Comparison of ENCODE assay signal across 19 cellular contexts in the genomic region with DNA sequence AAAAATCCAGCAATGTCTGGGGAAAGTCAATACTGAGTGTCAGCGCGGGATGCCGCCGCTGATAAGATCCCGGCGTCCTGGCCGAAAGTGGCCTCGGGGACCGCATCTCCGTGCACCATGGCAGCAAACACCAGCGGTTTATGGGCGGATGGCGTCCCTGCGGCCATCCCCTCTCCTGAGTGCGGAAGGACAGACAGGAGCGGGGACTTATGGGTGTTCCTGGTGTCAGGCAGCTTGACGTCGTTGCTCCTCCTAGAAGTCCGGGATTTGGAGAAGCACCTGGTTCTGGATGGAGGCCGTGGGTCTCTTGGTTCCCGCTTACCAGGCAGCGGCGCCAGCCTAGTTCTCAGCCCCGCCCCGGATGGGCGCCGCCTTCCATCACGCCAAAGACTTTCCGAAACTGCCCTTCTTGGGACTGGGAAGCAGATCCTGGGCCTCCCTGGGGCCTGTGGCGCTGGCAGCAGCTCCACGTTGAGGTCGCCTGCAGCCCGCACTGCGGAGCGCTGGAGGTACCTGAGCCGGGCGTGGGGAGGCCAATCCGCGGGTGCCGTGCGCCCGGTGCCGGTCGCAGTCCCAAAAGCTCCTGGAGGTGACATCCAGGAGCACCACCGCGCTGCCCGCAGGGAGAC.
DNase-seq lines count a peak whose midpoint lies in the region; ATAC-seq, FAIRE-seq and TF ChIP-seq lines count a peak whose summit lies in the region.
"Had no signal": no experiment of that assay in that cellular context is flagged by ENCODE, and none has a peak within 500 bp of the region (broad histone marks: within the 10 kb centered on the region; RNA-seq: fewer than 3 reads in every experiment).

No MANE protein-coding gene starts in this region.

- H3K9me3 Mint-ChIP-seq in activated T-helper 2 cell treated with anti-CD3 and anti-CD28 coated beads, Interferon-gamma antibody, Interleukin-2, Interleukin-4, amounts not matched to agents 10 μg/mL and 5 μg/mL and 100 μg/mL, durations not matched to agents 14 hours and 24 hours and 36 hours, result no peaks in the 10 kb centered on the region
- no peaks in the 10 kb centered on the region for H3K9me3 Mint-ChIP-seq in activated naive CD4-positive, alpha-beta T cell treated with anti-CD3 and anti-CD28 coated beads for 36 hours
- H3K9me3 Mint-ChIP-seq: activated CD4-positive, alpha-beta T cell treated with anti-CD3 and anti-CD28 coated beads, Interleukin-2, amount 10 ng/mL, durations not matched to agents 24 days and 14 days; activated naive CD8-positive, alpha-beta T cell treated with anti-CD3 and anti-CD28 coated beads, Interleukin-2, amount 50 U/mL, for 24 hours; activated T-cell treated with anti-CD3 and anti-CD28 coated beads, Interleukin-2, amount 50 U/mL, for 4 hours had no signal

- CTCF ChIA-PET in activated naive CD4-positive, alpha-beta T cell treated with anti-CD3 and anti-CD28 coated beads for 36 hours (lab: Charles Lee), result interaction anchor here (0.6 kb wide), 1 partner anchor 700 kb away, joined by 3 read pairs; no protein-coding TSS in a partner anchor

- no peak for DNase-seq in heart left ventricle
- DNase-seq in right atrium auricular region (ENCODE audit: low spot score), result no peak
- no peak for DNase-seq in bronchial epithelial cell (ENCODE audit: low read depth)
- DNase-seq in kidney epithelial cell (ENCODE audit: low read depth), result no peak
- no peak for DNase-seq in testis
- DNase-seq in activated T-helper 2 cell treated with anti-CD3 and anti-CD28 coated beads, Interferon-gamma antibody, Interleukin-2, Interleukin-4, amounts not matched to agents 10 μg/mL and 5 μg/mL and 100 μg/mL, durations not matched to agents 14 hours and 24 hours and 36 hours (ENCODE audit: low spot score), result no peak
- no peak for DNase-seq in DMS153 treated with DMSO at 0.1 percent for 48 hours (lab: John Stamatoyannopoulos, UW; ENCODE audit: unreplicated experiment)
- no peak for DNase-seq in activated naive CD4-positive, alpha-beta T cell treated with anti-CD3 and anti-CD28 coated beads for 36 hours
- DNase-seq: activated CD4-positive, alpha-beta T cell treated with anti-CD3 and anti-CD28 coated beads, Interleukin-2, amount 10 ng/mL, durations not matched to agents 24 days and 14 days; activated naive CD8-positive, alpha-beta T cell treated with anti-CD3 and anti-CD28 coated beads, Interleukin-2, amount 50 U/mL, for 24 hours; activated T-cell treated with anti-CD3 and anti-CD28 coated beads, Interleukin-2, amount 50 U/mL, for 4 hours; COR-L47; cortex of kidney; GF-D8; KBM-7; NCI-H1417; stimulated activated CD4-positive, alpha-beta T cell treated with anti-CD3 and anti-CD28 coated beads, Interleukin-12 subunit alpha, Interleukin-12 subunit beta, amount 100 ng/mL, for 4 hours; T-helper 9 cell had no signal

- no peak for TF ChIP-seq CTCF in heart left ventricle (IDR thresholded peaks at IDR 0.05)
- TF ChIP-seq CTCF in right atrium auricular region (IDR thresholded peaks at IDR 0.05), result no peak
- no peak for TF ChIP-seq CTCF in bronchial epithelial cell (IDR thresholded peaks at IDR 0.05; ENCODE audit: insufficient read depth, low read length, severe bottlenecking)
- no peak for TF ChIP-seq CTCF in kidney epithelial cell (IDR thresholded peaks at IDR 0.05; ENCODE audit: insufficient read depth, low read length, poor library complexity, severe bottlenecking)
- no peak for TF ChIP-seq CTCF in testis (IDR thresholded peaks at IDR 0.05)

- H3K4me3 ChIP-seq in heart left ventricle (peak overlapping the region in 8 of 12 donors; percentile 15 to 52 (median 32)), right atrium auricular region (peak overlapping the region in 1 of 2 donors; percentile 31), bronchial epithelial cell (ENCODE audit: low read depth, low read length) (peak overlapping the region; percentile 16), kidney epithelial cell (ENCODE audit: low read depth, low read length) (peak overlapping the region; percentile 16), testis (peak overlapping the region; percentile 23 to 32)

- no peak overlapping the region for H3K27ac Mint-ChIP-seq in activated T-helper 2 cell treated with anti-CD3 and anti-CD28 coated beads, Interferon-gamma antibody, Interleukin-2, Interleukin-4, amounts not matched to agents 10 μg/mL and 5 μg/mL and 100 μg/mL, durations not matched to agents 14 hours and 24 hours and 36 hours
- H3K27ac Mint-ChIP-seq in activated naive CD4-positive, alpha-beta T cell treated with anti-CD3 and anti-CD28 coated beads for 36 hours, result no peak overlapping the region
- H3K27ac Mint-ChIP-seq: activated CD4-positive, alpha-beta T cell treated with anti-CD3 and anti-CD28 coated beads, Interleukin-2, amount 10 ng/mL, durations not matched to agents 24 days and 14 days; activated naive CD8-positive, alpha-beta T cell treated with anti-CD3 and anti-CD28 coated beads, Interleukin-2, amount 50 U/mL, for 24 hours had no signal

- no peak overlapping the region for H3K27ac ChIP-seq in heart left ventricle
- H3K27ac ChIP-seq in right atrium auricular region, result no peak overlapping the region
- no peak overlapping the region for H3K27ac ChIP-seq in testis
- H3K27ac ChIP-seq: neutrophil had no signal

- no peaks in the 10 kb centered on the region for H3K9me3 ChIP-seq in heart left ventricle
- no peaks in the 10 kb centered on the region for H3K9me3 ChIP-seq in right atrium auricular region
- H3K9me3 ChIP-seq in testis, result no peaks in the 10 kb centered on the region
- H3K9me3 ChIP-seq: neutrophil had no signal

- intact Hi-C loops in heart left ventricle (cut with DNase I) (no loop called here), testis (cut with DNase I; ENCODE audit: low total_unique reads) (no loop called here)
- intact Hi-C loops in activated T-helper 2 cell treated with anti-CD3 and anti-CD28 coated beads, Interferon-gamma antibody, Interleukin-2, Interleukin-4, amounts not matched to agents 10 μg/mL and 5 μg/mL and 100 μg/mL, durations not matched to agents 14 hours and 24 hours and 36 hours (cut with micrococcal nuclease), result no loop called here
- intact Hi-C loops in activated naive CD4-positive, alpha-beta T cell treated with anti-CD3 and anti-CD28 coated beads for 36 hours (cut with micrococcal nuclease), result no loop called here

- no peak for TF ChIP-seq POLR2A in heart left ventricle (IDR thresholded peaks at IDR 0.05)
- TF ChIP-seq POLR2A in testis (IDR thresholded peaks at IDR 0.05), result no peak

- H3K4me1 ChIP-seq in heart left ventricle (peaks cover 0 to 2% (median 0%) of the 10 kb centered on the region in 12 donors), right atrium auricular region (no peaks in the 10 kb centered on the region), testis (peaks cover 3% of the 10 kb centered on the region)

- no peak overlapping the region for H3K4me3 Mint-ChIP-seq in activated T-helper 2 cell treated with anti-CD3 and anti-CD28 coated beads, Interferon-gamma antibody, Interleukin-2, Interleukin-4, amounts not matched to agents 10 μg/mL and 5 μg/mL and 100 μg/mL, durations not matched to agents 14 hours and 24 hours and 36 hours (ENCODE audit: low read depth)
- no peak overlapping the region for H3K4me3 Mint-ChIP-seq in activated naive CD4-positive, alpha-beta T cell treated with anti-CD3 and anti-CD28 coated beads for 36 hours
- H3K4me3 Mint-ChIP-seq: activated CD4-positive, alpha-beta T cell treated with anti-CD3 and anti-CD28 coated beads, Interleukin-2, amount 10 ng/mL, durations not matched to agents 24 days and 14 days; activated naive CD8-positive, alpha-beta T cell treated with anti-CD3 and anti-CD28 coated beads, Interleukin-2, amount 50 U/mL, for 24 hours; activated T-cell treated with anti-CD3 and anti-CD28 coated beads, Interleukin-2, amount 50 U/mL, for 4 hours had no signal

- ATAC-seq in heart left ventricle, result no peak
- ATAC-seq: activated naive CD8-positive, alpha-beta T cell treated with anti-CD3 and anti-CD28 coated beads, Interleukin-2, amount 50 U/mL, for 24 hours; activated T-cell treated with anti-CD3 and anti-CD28 coated beads, Interleukin-2, amount 50 U/mL, for 4 hours had no signal

- no peaks in the 10 kb centered on the region for H3K36me3 Mint-ChIP-seq in activated T-helper 2 cell treated with anti-CD3 and anti-CD28 coated beads, Interferon-gamma antibody, Interleukin-2, Interleukin-4, amounts not matched to agents 10 μg/mL and 5 μg/mL and 100 μg/mL, durations not matched to agents 14 hours and 24 hours and 36 hours (ENCODE audit: low read depth)
- H3K36me3 Mint-ChIP-seq in activated naive CD4-positive, alpha-beta T cell treated with anti-CD3 and anti-CD28 coated beads for 36 hours (ENCODE audit: low read depth), result no peaks in the 10 kb centered on the region

- peaks cover 40% of the 10 kb centered on the region for H3K27me3 Mint-ChIP-seq in activated T-helper 2 cell treated with anti-CD3 and anti-CD28 coated beads, Interferon-gamma antibody, Interleukin-2, Interleukin-4, amounts not matched to agents 10 μg/mL and 5 μg/mL and 100 μg/mL, durations not matched to agents 14 hours and 24 hours and 36 hours (ENCODE audit: low read depth)
- H3K27me3 Mint-ChIP-seq in activated naive CD4-positive, alpha-beta T cell treated with anti-CD3 and anti-CD28 coated beads for 36 hours (ENCODE audit: low read depth), result peaks cover 31% of the 10 kb centered on the region

- H3K4me1 Mint-ChIP-seq in activated T-helper 2 cell treated with anti-CD3 and anti-CD28 coated beads, Interferon-gamma antibody, Interleukin-2, Interleukin-4, amounts not matched to agents 10 μg/mL and 5 μg/mL and 100 μg/mL, durations not matched to agents 14 hours and 24 hours and 36 hours (ENCODE audit: low read depth), result no peaks in the 10 kb centered on the region
- no peaks in the 10 kb centered on the region for H3K4me1 Mint-ChIP-seq in activated naive CD4-positive, alpha-beta T cell treated with anti-CD3 and anti-CD28 coated beads for 36 hours (ENCODE audit: low read depth)
- H3K4me1 Mint-ChIP-seq: activated CD4-positive, alpha-beta T cell treated with anti-CD3 and anti-CD28 coated beads, Interleukin-2, amount 10 ng/mL, durations not matched to agents 24 days and 14 days; activated naive CD8-positive, alpha-beta T cell treated with anti-CD3 and anti-CD28 coated beads, Interleukin-2, amount 50 U/mL, for 24 hours had no signal

- H3K36me3 ChIP-seq in heart left ventricle (no peaks in the 10 kb centered on the region), right atrium auricular region (no peaks in the 10 kb centered on the region), bronchial epithelial cell (ENCODE audit: control insufficient read depth, insufficient read depth, low read length) (no peaks in the 10 kb centered on the region), kidney epithelial cell (ENCODE audit: control insufficient read depth, insufficient read depth, low read length) (no peaks in the 10 kb centered on the region), testis (ENCODE audit: low read depth, missing control alignments) (no peaks in the 10 kb centered on the region)
- H3K36me3 ChIP-seq: neutrophil had no signal

- WGBS in heart left ventricle, 4 donors, result 13 to 63% (median 21%) methylated on average over 25 to 47 of the region's 47 CpGs
- 35 to 37% methylated on average over 29 to 46 of the region's 47 CpGs for WGBS in testis, 2 donors

- no peak for FAIRE-seq in bronchial epithelial cell (lab: Jason Lieb, UNC)

- H3K27me3 ChIP-seq in heart left ventricle (peaks cover 0 to 17% (median 3%) of the 10 kb centered on the region in 9 donors), right atrium auricular region (no peaks in the 10 kb centered on the region), bronchial epithelial cell (ENCODE audit: control insufficient read depth, insufficient read depth, low read length) (no peaks in the 10 kb centered on the region), kidney epithelial cell (ENCODE audit: control insufficient read depth, insufficient read depth, low read length) (peaks cover 3% of the 10 kb centered on the region), testis (no peaks in the 10 kb centered on the region)
